Comparison of ENCODE assay signal across 24 cellular contexts in the genomic region with DNA sequence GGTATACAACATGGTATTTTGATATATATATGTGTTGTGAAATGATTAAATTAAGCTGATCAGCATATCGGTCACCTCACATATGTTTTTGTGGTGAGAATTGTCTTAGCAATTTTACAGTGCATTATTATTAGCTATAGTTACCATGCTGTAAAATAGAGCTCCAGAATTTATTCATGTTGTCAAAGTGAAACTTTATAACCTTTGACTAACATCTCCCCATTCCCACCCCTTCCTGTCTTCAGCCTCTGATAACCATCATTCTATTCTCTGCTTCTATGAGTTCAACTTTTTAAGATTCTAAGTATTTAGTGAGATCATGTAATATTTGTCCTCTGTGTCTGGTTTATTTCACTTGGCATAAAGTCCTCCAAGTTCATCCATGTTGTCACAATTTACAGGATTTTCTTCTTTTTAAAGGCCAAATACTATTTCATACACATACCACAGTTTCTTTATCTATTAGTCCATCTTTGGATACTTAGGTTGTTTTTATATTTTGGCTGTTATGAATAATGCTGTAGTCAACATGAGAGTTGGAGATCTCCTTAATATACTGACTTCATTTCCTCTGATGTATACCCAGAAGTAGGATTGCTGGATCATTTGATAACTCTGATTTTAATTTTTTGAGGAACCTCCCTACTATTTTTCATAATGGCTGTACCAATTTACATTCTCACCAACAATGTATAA. TPM values are rescaled to one million over a fixed set of nuclear protein-coding genes. Genes with fewer than 3 reads are reported as not detected.
DNase-seq lines count a peak whose midpoint lies in the region; ATAC-seq, FAIRE-seq and TF ChIP-seq lines count a peak whose summit lies in the region.
"Had no signal": no experiment of that assay in that cellular context is flagged by ENCODE, and none has a peak within 500 bp of the region (broad histone marks: within the 10 kb centered on the region; RNA-seq: fewer than 3 reads in every experiment).

No MANE protein-coding gene starts in this region.

- H3K9ac ChIP-seq in Karpas-422 (ENCODE audit: low read length) (no peak overlapping the region), mesenchymal stem cell (ENCODE audit: low read length) (no peak overlapping the region)
- H3K9ac ChIP-seq: GM23248 had no signal

- ATAC-seq in activated CD4-positive, alpha-beta T cell treated with anti-CD3 and anti-CD28 coated beads for 36 hours, result peak; percentile 62
- ATAC-seq in natural killer cell treated with Interleukin-12 subunit alpha and Interleukin-12 subunit beta and Interleukin-15 and Interleukin-18, amount 100 ng/mL, for 72 hours, result peak; percentile 24 to 39

- H2AFZ ChIP-seq in Karpas-422 (ENCODE audit: low read length) (no peak overlapping the region), mesenchymal stem cell (ENCODE audit: low read depth, low read length) (no peak overlapping the region)
- H2AFZ ChIP-seq: GM23248 had no signal

- H3K27ac Mint-ChIP-seq in activated CD4-positive, alpha-beta T cell treated with anti-CD3 and anti-CD28 coated beads for 36 hours, result peak overlapping the region; percentile 90
- H3K27ac Mint-ChIP-seq in activated naive CD8-positive, alpha-beta T cell treated with anti-CD3 and anti-CD28 coated beads for 36 hours, result peak overlapping the region; percentile 88
- peak overlapping the region; percentile 80 to 91 for H3K27ac Mint-ChIP-seq in natural killer cell treated with Interleukin-12 subunit alpha and Interleukin-12 subunit beta and Interleukin-15 and Interleukin-18, amount 100 ng/mL, for 72 hours

- H2BK120ac ChIP-seq in mesenchymal stem cell (ENCODE audit: low read depth, low read length), result no peak overlapping the region

- H2BK12ac ChIP-seq in mesenchymal stem cell (ENCODE audit: low read length in 2 of 2), result no peak overlapping the region

- intact Hi-C loops in activated CD4-positive, alpha-beta T cell treated with anti-CD3 and anti-CD28 coated beads for 36 hours (cut with DNase I, micrococcal nuclease), result loop anchor here (1.0 kb wide), 2 partner anchors 30 to 56 kb away; a partner anchor contains a TSS

- H3K27me3 Mint-ChIP-seq in activated CD4-positive, alpha-beta T cell treated with anti-CD3 and anti-CD28 coated beads for 36 hours, result no peaks in the 10 kb centered on the region
- H3K27me3 Mint-ChIP-seq in activated naive CD8-positive, alpha-beta T cell treated with anti-CD3 and anti-CD28 coated beads for 36 hours, result no peaks in the 10 kb centered on the region
- no peaks in the 10 kb centered on the region for H3K27me3 Mint-ChIP-seq in natural killer cell treated with Interleukin-12 subunit alpha and Interleukin-12 subunit beta and Interleukin-15 and Interleukin-18, amount 100 ng/mL, for 72 hours
- H3K27me3 Mint-ChIP-seq: naive B cell had no signal

- no peaks in the 10 kb centered on the region for H3K4me1 ChIP-seq in Karpas-422 (ENCODE audit: low read length)
- peaks cover 2% of the 10 kb centered on the region for H3K4me1 ChIP-seq in mesenchymal stem cell (ENCODE audit: control insufficient read depth, insufficient read depth, low read depth, low read length)

- H3K27me3 ChIP-seq in Karpas-422 (ENCODE audit: low read length) (peaks cover 6% of the 10 kb centered on the region; the same call in 1 of the 2 replicates), mesenchymal stem cell (ENCODE audit: control insufficient read depth in 1 of 2, insufficient read depth in 1 of 2, low read length in 2 of 2) (no peaks in the 10 kb centered on the region)
- H3K27me3 ChIP-seq: tibial artery had no signal

- no peak overlapping the region for H2BK5ac ChIP-seq in mesenchymal stem cell (ENCODE audit: low read depth, low read length, poor library complexity, severe bottlenecking)

- no peaks in the 10 kb centered on the region for H4K20me1 ChIP-seq in Karpas-422 (ENCODE audit: insufficient read depth, low read depth, low read length)

- no peak overlapping the region for H3K18ac ChIP-seq in mesenchymal stem cell (ENCODE audit: low read depth in 1 of 2, low read length in 2 of 2)

- no peak overlapping the region for H4K8ac ChIP-seq in mesenchymal stem cell (ENCODE audit: low read length)

- H3K36me3 ChIP-seq in Karpas-422 (ENCODE audit: insufficient read depth, low read length), result no peaks in the 10 kb centered on the region
- H3K36me3 ChIP-seq in mesenchymal stem cell (ENCODE audit: control insufficient read depth in 1 of 2, insufficient read depth in 2 of 2, low read depth in 1 of 2, low read length in 2 of 2), result no peaks in the 10 kb centered on the region
- H3K36me3 ChIP-seq: tibial artery had no signal

- H3K9me3 Mint-ChIP-seq in activated CD4-positive, alpha-beta T cell treated with anti-CD3 and anti-CD28 coated beads for 36 hours (ENCODE audit: low read depth), result peaks cover 10% of the 10 kb centered on the region
- peaks cover 18% of the 10 kb centered on the region for H3K9me3 Mint-ChIP-seq in activated naive CD8-positive, alpha-beta T cell treated with anti-CD3 and anti-CD28 coated beads for 36 hours
- peaks cover 4% of the 10 kb centered on the region for H3K9me3 Mint-ChIP-seq in natural killer cell treated with Interleukin-12 subunit alpha and Interleukin-12 subunit beta and Interleukin-15 and Interleukin-18, amount 100 ng/mL, for 72 hours

- no peak overlapping the region for H3K27ac ChIP-seq in Karpas-422 (ENCODE audit: low read length)
- H3K27ac ChIP-seq in mesenchymal stem cell (ENCODE audit: low read length, poor library complexity, severe bottlenecking), result no peak overlapping the region
- H3K27ac ChIP-seq: GM23248, tibial artery had no signal

- no peaks in the 10 kb centered on the region for H3K9me2 ChIP-seq in Karpas-422 (replicated peaks; ENCODE audit: insufficient read depth, low read length)

- no peak overlapping the region for H2BK15ac ChIP-seq in mesenchymal stem cell (ENCODE audit: low read depth, poor library complexity, severe bottlenecking)

- no CpG with 5 or more reads among the region's 1 CpG for WGBS in mesenchymal stem cell

- no peak for TF ChIP-seq POLR2A in H54 (IDR thresholded peaks at IDR 0.05; ENCODE audit: low read depth, low read length)

- H3K14ac ChIP-seq in mesenchymal stem cell (ENCODE audit: low read length in 2 of 2), result no peak overlapping the region

- CTCF ChIA-PET in activated CD4-positive, alpha-beta T cell treated with anti-CD3 and anti-CD28 coated beads for 36 hours (lab: Charles Lee), result interaction anchor here (0.6 to 1.6 kb wide), 5 partner anchors 9 to 57 kb away, joined by 3 to 7 read pairs (median 3); no protein-coding TSS in a partner anchor

- DNase-seq in activated CD4-positive, alpha-beta T cell treated with anti-CD3 and anti-CD28 coated beads for 36 hours, result no peak
- DNase-seq in activated CD4-positive, alpha-beta T cell treated with anti-CD3 and anti-CD28 coated beads for 1 hour, result no peak
- peak; percentile 31 for DNase-seq in Karpas-422
- DNase-seq in activated naive CD8-positive, alpha-beta T cell treated with anti-CD3 and anti-CD28 coated beads for 36 hours, result no peak
- no peak for DNase-seq in natural killer cell treated with Interleukin-12 subunit alpha and Interleukin-12 subunit beta and Interleukin-15 and Interleukin-18, amount 100 ng/mL, for 72 hours (ENCODE audit: low spot score)
- DNase-seq in H54 (ENCODE audit: insufficient read length, low spot score), result no peak
- DNase-seq in mesenchymal stem cell, result no peak
- DNase-seq in GM19239 (ENCODE audit: insufficient read length, low spot score), result no peak
- DNase-seq: 8988T; AML-193; amygdala; DMS79; GM23248; KG1; naive B cell; NCI-H1694; NCI-H226; NCI-H774; retina; stimulated activated naive CD4-positive, alpha-beta T cell treated with Interleukin-2 at 50 U/mL for 16 hours; tibial artery had no signal

- POLR2A ChIA-PET in activated CD4-positive, alpha-beta T cell treated with anti-CD3 and anti-CD28 coated beads for 36 hours (lab: Charles Lee), result interaction anchor here (0.6 to 1.4 kb wide), 2 partner anchors 57 to 252 kb away, joined by 3 to 4 read pairs; no protein-coding TSS in a partner anchor

- H3K4me3 Mint-ChIP-seq in activated CD4-positive, alpha-beta T cell treated with anti-CD3 and anti-CD28 coated beads for 36 hours, result peak overlapping the region; percentile 51
- H3K4me3 Mint-ChIP-seq in activated naive CD8-positive, alpha-beta T cell treated with anti-CD3 and anti-CD28 coated beads for 36 hours, result peak overlapping the region; percentile 59
- H3K4me3 Mint-ChIP-seq in natural killer cell treated with Interleukin-12 subunit alpha and Interleukin-12 subunit beta and Interleukin-15 and Interleukin-18, amount 100 ng/mL, for 72 hours, result peak overlapping the region; percentile 65
- H3K4me3 Mint-ChIP-seq: naive B cell had no signal

- no peaks in the 10 kb centered on the region for H3K79me2 ChIP-seq in Karpas-422 (ENCODE audit: low read length)

- FAIRE-seq in H54 (lab: Jason Lieb, UNC), result no peak
- FAIRE-seq in GM19239 (lab: Jason Lieb, UNC), result no peak
- FAIRE-seq: HTR-8/SVneo, TTC549 had no signal

- H3K4me2 ChIP-seq in Karpas-422 (ENCODE audit: low read depth, low read length, poor library complexity, severe bottlenecking), result no peak overlapping the region
- H3K4me2 ChIP-seq in mesenchymal stem cell (ENCODE audit: low read length, poor library complexity, severe bottlenecking), result no peak overlapping the region
- H3K4me2 ChIP-seq: smooth muscle cell had no signal

- no peak overlapping the region for H3K4me3 ChIP-seq in Karpas-422 (ENCODE audit: low read length)
- no peak overlapping the region for H3K4me3 ChIP-seq in mesenchymal stem cell (ENCODE audit: insufficient read depth in 1 of 2, low read depth in 1 of 2, low read length in 2 of 2)
- H3K4me3 ChIP-seq: GM23248, smooth muscle cell, tibial artery had no signal

- no peak overlapping the region for H3K4ac ChIP-seq in mesenchymal stem cell (ENCODE audit: low read depth in 1 of 2, low read length in 2 of 2)

- peaks cover 52% of the 10 kb centered on the region for H3K4me1 Mint-ChIP-seq in activated CD4-positive, alpha-beta T cell treated with anti-CD3 and anti-CD28 coated beads for 36 hours
- peaks cover 57% of the 10 kb centered on the region for H3K4me1 Mint-ChIP-seq in activated naive CD8-positive, alpha-beta T cell treated with anti-CD3 and anti-CD28 coated beads for 36 hours
- H3K4me1 Mint-ChIP-seq in natural killer cell treated with Interleukin-12 subunit alpha and Interleukin-12 subunit beta and Interleukin-15 and Interleukin-18, amount 100 ng/mL, for 72 hours (ENCODE audit: low read depth in 2 of 2), result peaks cover 64 to 68% of the 10 kb centered on the region in 2 donors

- H2AK5ac ChIP-seq in mesenchymal stem cell (ENCODE audit: low read length, severe bottlenecking), result no peak overlapping the region

- H3K23ac ChIP-seq in mesenchymal stem cell (ENCODE audit: low read length in 2 of 2), result no peak overlapping the region

- no peak overlapping the region for H4K91ac ChIP-seq in mesenchymal stem cell (ENCODE audit: low read length)

- H3K9me3 ChIP-seq in Karpas-422 (ENCODE audit: low read length), result peaks cover 5% of the 10 kb centered on the region; the same call in 1 of the 2 replicates
- no peaks in the 10 kb centered on the region for H3K9me3 ChIP-seq in mesenchymal stem cell (ENCODE audit: control insufficient read depth, low read length)
- H3K9me3 ChIP-seq: tibial artery had no signal

- peaks cover 8% of the 10 kb centered on the region for H3K36me3 Mint-ChIP-seq in activated CD4-positive, alpha-beta T cell treated with anti-CD3 and anti-CD28 coated beads for 36 hours (ENCODE audit: low read depth)
- peaks cover 36% of the 10 kb centered on the region for H3K36me3 Mint-ChIP-seq in activated naive CD8-positive, alpha-beta T cell treated with anti-CD3 and anti-CD28 coated beads for 36 hours
- H3K36me3 Mint-ChIP-seq in natural killer cell treated with Interleukin-12 subunit alpha and Interleukin-12 subunit beta and Interleukin-15 and Interleukin-18, amount 100 ng/mL, for 72 hours, result peaks cover 17% of the 10 kb centered on the region
- H3K36me3 Mint-ChIP-seq: naive B cell had no signal

- peaks cover 8% of the 10 kb centered on the region for H3K79me1 ChIP-seq in mesenchymal stem cell (replicated peaks; ENCODE audit: low read length, poor library complexity, severe bottlenecking)

RNA-seq across cellular contexts. Expression of a gene that starts 30.3 kb away (rescaled TPM):
- 10 to 100 TPM; 20.6 to 29.3 TPM for total RNA-seq in activated CD4-positive, alpha-beta T cell treated with anti-CD3 and anti-CD28 coated beads for 36 hours
- total RNA-seq in Karpas-422 (2014; rRNA removed; shearing (Covaris generic); ENCODE audit: low replicate concordance), result 4.1 and 5.4 TPM in 2 replicates
- total RNA-seq in activated naive CD8-positive, alpha-beta T cell treated with anti-CD3 and anti-CD28 coated beads for 36 hours, result 10 to 100 TPM; 19.2 to 20.2 TPM
- 100 to 1,000 TPM in 1 of 2 donors, 10 to 100 TPM in 1; 84.1 to 139 TPM for total RNA-seq in natural killer cell treated with Interleukin-12 subunit alpha and Interleukin-12 subunit beta and Interleukin-15 and Interleukin-18, amount 100 ng/mL, for 72 hours
- polyA plus RNA-seq in mesenchymal stem cell (2013, experiment 1 of 2), result 15.8 TPM
- polyA plus RNA-seq in mesenchymal stem cell (2013, experiment 2 of 2), result 15.6 TPM
